ENCODE assay signal across 30 cellular contexts in the genomic region with DNA sequence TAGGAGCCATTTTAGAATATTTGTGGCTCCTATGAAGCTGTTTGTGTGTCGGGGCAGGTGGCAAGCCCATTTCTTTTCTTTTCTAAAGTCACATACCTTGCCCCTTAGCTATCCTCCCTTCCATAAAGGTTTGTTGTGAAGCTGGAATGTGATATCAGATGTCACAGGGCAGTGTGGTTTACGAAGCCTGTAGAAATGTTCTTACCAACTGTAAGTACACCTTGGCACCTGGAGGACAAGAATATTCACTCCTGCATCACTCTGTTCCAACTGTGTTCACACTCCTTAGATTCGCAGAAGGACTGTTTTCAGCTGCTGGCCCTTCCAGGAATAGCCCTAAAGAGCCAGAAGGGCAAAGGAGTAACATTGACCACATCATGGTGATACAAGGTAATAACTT.
"Had no signal": no experiment of that assay in that cellular context is flagged by ENCODE, and none has a peak within 500 bp of the region (broad histone marks: within the 10 kb centered on the region; RNA-seq: fewer than 3 reads in every experiment).

No MANE protein-coding gene starts in this region.

- H3K4me3 ChIP-seq: K562, Peyer's patch, SJSA1 had no signal

- ATAC-seq: activated naive CD4-positive, alpha-beta T cell treated with anti-CD3 and anti-CD28 coated beads, Interleukin-2, amount 50 U/mL, for 72 hours; activated T-cell treated with anti-CD3 and anti-CD28 coated beads, Interleukin-2, amount 50 U/mL, for 4 hours; K562; PC-3 had no signal

- H3K27ac Mint-ChIP-seq: activated CD4-positive, alpha-beta T cell treated with anti-CD3 and anti-CD28 coated beads, Interleukin-2, amount 10 ng/mL, durations not matched to agents 24 days and 14 days; activated naive CD4-positive, alpha-beta T cell treated with anti-CD3 and anti-CD28 coated beads for 36 hours; activated T-helper 1 cell treated with anti-CD3 and anti-CD28 coated beads, Interleukin-12 subunit alpha, Interleukin-12 subunit beta, Interleukin-2, Interleukin-4 antibody, amounts not matched to agents 30 ng/mL and 10 ng/mL and 1 ng/mL, durations not matched to agents 14 hours and 24 hours and 36 hours; T-helper 1 cell treated with Interleukin-12 subunit alpha and Interleukin-12 subunit beta and Interleukin-4 antibody, amounts not matched to agents 30 μg/mL and 1 μg/mL, for 36 hours; T-helper 2 cell treated with Interferon-gamma antibody and Interleukin-4, amounts not matched to agents 5 μg/mL and 100 μg/mL, for 36 hours had no signal

- H3K36me3 ChIP-seq: brain microvascular endothelial cell, Peyer's patch, SJSA1 had no signal

- H3K9me3 ChIP-seq: Peyer's patch, SJSA1, SK-N-SH had no signal

- H3K4me3 Mint-ChIP-seq: activated CD4-positive, alpha-beta T cell treated with anti-CD3 and anti-CD28 coated beads, Interleukin-2, amount 10 ng/mL, durations not matched to agents 24 days and 14 days; activated naive CD4-positive, alpha-beta T cell treated with anti-CD3 and anti-CD28 coated beads for 36 hours; activated T-cell treated with anti-CD3 and anti-CD28 coated beads, Interleukin-2, amount 50 U/mL, for 4 hours; activated T-helper 1 cell treated with anti-CD3 and anti-CD28 coated beads, Interleukin-12 subunit alpha, Interleukin-12 subunit beta, Interleukin-2, Interleukin-4 antibody, amounts not matched to agents 30 ng/mL and 10 ng/mL and 1 ng/mL, durations not matched to agents 14 hours and 24 hours and 36 hours; T-helper 1 cell treated with Interleukin-12 subunit alpha and Interleukin-12 subunit beta and Interleukin-4 antibody, amounts not matched to agents 30 μg/mL and 1 μg/mL, for 36 hours; T-helper 2 cell treated with Interferon-gamma antibody and Interleukin-4, amounts not matched to agents 5 μg/mL and 100 μg/mL, for 36 hours had no signal

- H3K27ac ChIP-seq: brain microvascular endothelial cell, SJSA1 had no signal

- H3K4me1 ChIP-seq: Peyer's patch had no signal

- H3K27me3 ChIP-seq: brain microvascular endothelial cell, Peyer's patch, SJSA1 had no signal

- DNase-seq: activated CD4-positive, alpha-beta T cell treated with anti-CD3 and anti-CD28 coated beads, Interleukin-2, amount 10 ng/mL, durations not matched to agents 24 days and 14 days; activated CD4-positive, alpha-beta T cell treated with anti-CD3 and anti-CD28 coated beads, Interleukin-2, amount 50 U/mL, for 4 hours; activated CD8-positive, alpha-beta memory T cell treated with anti-CD3 and anti-CD28 coated beads, Interleukin-2, amount 50 U/mL, for 4 hours; activated gamma-delta T cell treated with Interleukin-2 at 50 U/mL for 16 hours; activated naive CD4-positive, alpha-beta T cell treated with anti-CD3 and anti-CD28 coated beads for 36 hours; activated T-cell treated with anti-CD3 and anti-CD28 coated beads for 4 hours; activated T-cell treated with anti-CD3 and anti-CD28 coated beads, Interleukin-2, amount 50 U/mL, for 4 hours; amniotic stem cell; aorta; brain microvascular endothelial cell; central memory CD4-positive, alpha-beta T cell; NCI-H1092 treated with DMSO at 0.1 percent for 48 hours; NCI-H1417; NCI-H146; NCI-H187; NCI-H2029 treated with DMSO at 0.1 percent for 48 hours; NCI-H510A; NCI-H748 treated with DMSO at 0.1 percent for 48 hours; NK-92 treated with Interleukin-12 subunit alpha and Interleukin-12 subunit beta, amount 100 ng/mL, for 24 hours; PC-3; RPMI8226; SHP77 treated with DMSO at 0.1 percent for 48 hours; SK-N-SH had no signal
